In genomic region chr1:220733090-220733569, GRCh38 we compare ENCODE assay signal across 8 cellular contexts.
DNase-seq lines count a peak whose midpoint lies in the region; ATAC-seq and TF ChIP-seq lines count a peak whose summit lies in the region.

No MANE protein-coding gene starts in this region.

- H3K4me3 ChIP-seq in WI38 (ENCODE audit: low read depth, low read length) (no peak overlapping the region), cardiac fibroblast (replicated peaks in 1 of 2; ENCODE audit: low read depth in 2 of 2, low read length in 2 of 2) (peak overlapping the region in 1 of 2 donors; percentile 21)

- DNase-seq in ACHN: peak; percentile 85
- DNase-seq in NCI-H2196 treated with DMSO at 0.1 percent for 48 hours (lab: John Stamatoyannopoulos, UW; ENCODE audit: unreplicated experiment): peak; percentile 41
- peak; percentile 96 to 98 for DNase-seq in cardiac fibroblast (ENCODE audit: low read depth in 2 of 2)
- DNase-seq in kidney glomerular epithelial cell (lab: John Stamatoyannopoulos, UW): peak; percentile 71
- DNase-seq in stimulated activated CD4-positive, alpha-beta T cell treated with anti-CD3 and anti-CD28 coated beads, Interleukin-1b, Interleukin-23, amount 100 ng/mL, for 24 hours (ENCODE audit: low read depth in 4 of 4, low spot score in 1 of 4): peak; percentile 59 to 71 (median 68)

- ATAC-seq in GM18861 (IDR thresholded peaks at IDR 0.05; ENCODE audit: unreplicated experiment) (peak; percentile 77), HG03095 (IDR thresholded peaks at IDR 0.05; ENCODE audit: unreplicated experiment) (peak; percentile 85)

- in situ Hi-C loops in ACHN (cut with HindIII; ENCODE audit: low pct_ligation_motif_present, low pct_unique_long_range_greater_than_20kb, low sequenced_read_pairs): no loop called here

- peak; percentile 79 for TF ChIP-seq CTCF in WI38 (IDR thresholded peaks at IDR 0.05; ENCODE audit: low read depth, low read length)
- TF ChIP-seq CTCF in cardiac fibroblast (IDR thresholded peaks at IDR 0.05; ENCODE audit: low read depth, low read length): peak; percentile 90

Comparison
In these comparisons a context has a peak if more than half of its experiments do, and no peak if none do; other contexts are left out.
1. DNase-seq: peak in every context shown above with its lines; median percentile 97 in cardiac fibroblast; 85 in ACHN; 71 in kidney glomerular epithelial cell; 68 in stimulated activated CD4-positive, alpha-beta T cell treated with anti-CD3 and anti-CD28 coated beads, Interleukin-1b, Interleukin-23, amount 100 ng/mL, for 24 hours; 41 in NCI-H2196 treated with DMSO at 0.1 percent for 48 hours.